8 cellular contexts compared by ENCODE assay signal in genomic region chr16:31458835-31459721, GRCh38. TPM values are rescaled to one million over a fixed set of nuclear protein-coding genes. Genes with fewer than 3 reads are reported as not detected.
DNase-seq lines count a peak whose midpoint lies in the region; ATAC-seq and TF ChIP-seq lines count a peak whose summit lies in the region.

Gene ARMC5 (plus strand): TSS chr16:31459501. CDS start chr16:31459525, 24 bp downstream.

- no peaks in the 10 kb centered on the region for H3K36me3 ChIP-seq in SU-DHL-6 (ENCODE audit: low read length)
- no peaks in the 10 kb centered on the region for H3K36me3 ChIP-seq in parathyroid adenoma (ENCODE audit: control insufficient read depth, insufficient read depth, low read length)
- H3K36me3 ChIP-seq in transverse colon, result no peaks in the 10 kb centered on the region

- H2AFZ ChIP-seq in SU-DHL-6 (ENCODE audit: low read depth, low read length, severe bottlenecking) (peak within 1 kb of the TSS; percentile 79), parathyroid adenoma (peak within 1 kb of the TSS; percentile 90)

- no peaks in the 10 kb centered on the region for H3K9me2 ChIP-seq in SU-DHL-6 (replicated peaks; ENCODE audit: insufficient read depth, low read length)

- no peak for TF ChIP-seq EP300 in transverse colon (IDR thresholded peaks at IDR 0.05; ENCODE audit: low read depth)

- H3K27ac ChIP-seq in SU-DHL-6 (ENCODE audit: low read depth, low read length), result peak within 1 kb of the TSS; percentile 87
- H3K27ac ChIP-seq in parathyroid adenoma, result peak within 1 kb of the TSS; percentile 98
- peak within 1 kb of the TSS; percentile 97 to 99 (median 98) for H3K27ac ChIP-seq in transverse colon

- H4K20me1 ChIP-seq in SU-DHL-6 (ENCODE audit: low read depth, low read length), result peaks cover 11% of the 10 kb centered on the region; the same call in 1 of the 2 replicates

- DNase-seq in NCI-H128 (lab: John Stamatoyannopoulos, UW; ENCODE audit: unreplicated experiment) (peak; percentile 81), Right ventricle myocardium inferior (ENCODE audit: missing footprints) (peak; percentile 98), transverse colon (peak; percentile 98)
- DNase-seq in activated naive CD8-positive, alpha-beta T cell treated with anti-CD3 and anti-CD28 coated beads, Interleukin-2, amount 50 U/mL, for 16 hours (ENCODE audit: low read depth, low spot score), result peak; percentile 94

- H3K4me3 ChIP-seq in SU-DHL-6 (ENCODE audit: insufficient read depth, low read length, poor library complexity, severe bottlenecking) (peak within 1 kb of the TSS; percentile 78), parathyroid adenoma (ENCODE audit: low read depth, low read length) (peak within 1 kb of the TSS; percentile 88), transverse colon (peak within 1 kb of the TSS; percentile 73 to 97 (median 78))

- H3K9ac ChIP-seq in SU-DHL-6 (ENCODE audit: low read length), result peak within 1 kb of the TSS; percentile 82
- peak within 1 kb of the TSS; percentile 46 for H3K9ac ChIP-seq in parathyroid adenoma

- TF ChIP-seq CTCF in GM12873 (IDR thresholded peaks at IDR 0.05; ENCODE audit: insufficient read depth, low read depth, low read length, missing control alignments), result peak; percentile 63
- TF ChIP-seq CTCF in SU-DHL-6 (IDR thresholded peaks at IDR 0.05; ENCODE audit: insufficient read depth, low read length, poor library complexity, severe bottlenecking), result peak; percentile 67
- TF ChIP-seq CTCF in parathyroid adenoma (IDR thresholded peaks at IDR 0.05), result peak; percentile 71
- TF ChIP-seq CTCF in transverse colon (IDR thresholded peaks at IDR 0.05), result peak; percentile 45 to 80 (median 60)

- 1% methylated on average over 82 of the region's 98 CpGs; no CpG with 5 or more reads in 1 of the 2 donors for WGBS in transverse colon (ENCODE audit: low coverage in 1 of 2), 2 donors

- H3K79me2 ChIP-seq in SU-DHL-6 (ENCODE audit: insufficient read depth, low read length) (peaks cover 38% of the 10 kb centered on the region), parathyroid adenoma (peaks cover 17% of the 10 kb centered on the region)

- H3K4me2 ChIP-seq in SU-DHL-6 (ENCODE audit: low read depth, low read length, poor library complexity, severe bottlenecking) (peak within 1 kb of the TSS; percentile 79), parathyroid adenoma (ENCODE audit: low read length) (peak within 1 kb of the TSS; percentile 89)

- peaks cover 17% of the 10 kb centered on the region for H3K4me1 ChIP-seq in parathyroid adenoma
- H3K4me1 ChIP-seq in transverse colon, result peaks cover 25 to 50% (median 44%) of the 10 kb centered on the region in 4 donors

- 0 out of 2 replicates have a peak, but pooled peaks cover 8% of the 10 kb centered on the region for H3F3A ChIP-seq in SU-DHL-6 (ENCODE audit: insufficient read depth)

- H3K9me3 ChIP-seq in SU-DHL-6 (ENCODE audit: insufficient read depth, low read length) (no peaks in the 10 kb centered on the region), parathyroid adenoma (ENCODE audit: control insufficient read depth, low read length) (no peaks in the 10 kb centered on the region), transverse colon (no peaks in the 10 kb centered on the region)

- TF ChIP-seq POLR2A in transverse colon (IDR thresholded peaks at IDR 0.05), result peak; percentile 65

- in situ Hi-C loops in transverse colon (cut with MboI; ENCODE audit: low pct_ligation_motif_present in 1 of 4, low pct_unique_long_range_greater_than_20kb in 1 of 4, low sequenced_read_pairs in 3 of 4), result loop anchor here in 2 of 4 donors (25.0 kb wide), 2 partner anchors 428 to 472 kb away; partner anchors contain the start of gene HSD3B7 (in 1 of the 2)

- ATAC-seq in HG02759 (IDR thresholded peaks at IDR 0.05; ENCODE audit: unreplicated experiment) (peak; percentile 77), Right ventricle myocardium inferior (peak; percentile 89)

- H3K27me3 ChIP-seq in SU-DHL-6 (ENCODE audit: low read length) (no peaks in the 10 kb centered on the region), parathyroid adenoma (ENCODE audit: control insufficient read depth, insufficient read depth, low read length) (no peaks in the 10 kb centered on the region), transverse colon (no peaks in the 10 kb centered on the region)

- intact Hi-C loops in Right ventricle myocardium inferior (cut with DNase I), result loop anchor here (5.0 to 10.0 kb wide), 3 partner anchors 384 to 472 kb away; partner anchors contain the start of genes HSD3B7, ZNF267, ZNF646 and ZNF668
- intact Hi-C loops in transverse colon (cut with DNase I; ENCODE audit: low total_unique reads), result no loop called here

RNA-seq across cellular contexts. Expression of gene ARMC5, which starts in this region (rescaled TPM):
- 5.5 TPM for total RNA-seq in Right ventricle myocardium inferior
- 10 to 100 TPM in 1 of 4 donors, 1 to 10 TPM in 3; 3.2 to 17.6 (median 8.4) TPM for total RNA-seq in transverse colon

Comparison
In these comparisons a context has a peak if more than half of its experiments do, and no peak if none do; other contexts are left out.
1. Peak in every context shown above with its lines: DNase-seq, ATAC-seq, H3K4me3 ChIP-seq and H3K27ac ChIP-seq.